In genomic region chr17:7916383-7916677, GRCh38 we compare ENCODE assay signal across 1 cellular context.
TF ChIP-seq lines count a peak whose summit lies in the region.

No MANE protein-coding gene starts in this region.

TF ChIP-seq in WTC11, 78 proteins besides CTCF, POLR2A, EP300 and RAD21 (continued from another document):
- TF ChIP-seq ZNF425 (CRISPR knock-in tag; conservative IDR thresholded peaks at IDR 0.05) (no peak), ZNF423 (CRISPR knock-in tag; IDR thresholded peaks at IDR 0.05) (no peak), ZBTB21 (CRISPR knock-in tag; IDR thresholded peaks at IDR 0.05; ENCODE audit: borderline replicate concordance) (0 out of 2 replicates have a peak, but pooled peaks have one; percentile 1), SMAD4 (CRISPR knock-in tag; IDR thresholded peaks at IDR 0.05) (no peak), NR1H2 (CRISPR knock-in tag; IDR thresholded peaks at IDR 0.05) (no peak), KAT7 (CRISPR knock-in tag; IDR thresholded peaks at IDR 0.05; ENCODE audit: borderline replicate concordance) (no peak), GRHL2 (CRISPR knock-in tag; IDR thresholded peaks at IDR 0.05; ENCODE audit: insufficient replicate concordance, severe bottlenecking) (no peak), MYBL2 (CRISPR knock-in tag; IDR thresholded peaks at IDR 0.05) (no peak), NFYB (CRISPR knock-in tag; conservative IDR thresholded peaks at IDR 0.05; ENCODE audit: low read depth) (no peak), TCF7 (CRISPR knock-in tag; IDR thresholded peaks at IDR 0.05; ENCODE audit: low read depth) (0 out of 2 replicates have a peak, but pooled peaks have one; percentile 9), FOXJ3 (CRISPR knock-in tag; IDR thresholded peaks at IDR 0.05; ENCODE audit: borderline replicate concordance) (no peak), CREM (CRISPR knock-in tag; IDR thresholded peaks at IDR 0.05) (no peak), ELF4 (CRISPR knock-in tag; IDR thresholded peaks at IDR 0.05; ENCODE audit: low read depth) (no peak), USF2 (CRISPR knock-in tag; IDR thresholded peaks at IDR 0.05) (no peak), ZNF317 (CRISPR knock-in tag; IDR thresholded peaks at IDR 0.05; ENCODE audit: borderline replicate concordance, low read depth) (no peak), JAZF1 (CRISPR knock-in tag; IDR thresholded peaks at IDR 0.05) (no peak), NFATC4 (CRISPR knock-in tag; IDR thresholded peaks at IDR 0.05) (no peak)
- TF ChIP-seq, protein P1, sequence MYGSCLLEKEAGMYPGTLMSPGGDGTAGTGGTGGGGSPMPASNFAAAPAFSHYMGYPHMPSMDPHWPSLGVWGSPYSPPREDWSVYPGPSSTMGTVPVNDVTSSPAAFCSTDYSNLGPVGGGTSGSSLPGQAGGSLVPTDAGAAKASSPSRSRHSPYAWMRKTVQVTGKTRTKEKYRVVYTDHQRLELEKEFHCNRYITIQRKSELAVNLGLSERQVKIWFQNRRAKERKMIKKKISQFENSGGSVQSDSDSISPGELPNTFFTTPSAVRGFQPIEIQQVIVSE (CRISPR knock-in tag; IDR thresholded peaks at IDR 0.05; ENCODE audit: borderline replicate concordance), result no peak
- TF ChIP-seq, protein P2, sequence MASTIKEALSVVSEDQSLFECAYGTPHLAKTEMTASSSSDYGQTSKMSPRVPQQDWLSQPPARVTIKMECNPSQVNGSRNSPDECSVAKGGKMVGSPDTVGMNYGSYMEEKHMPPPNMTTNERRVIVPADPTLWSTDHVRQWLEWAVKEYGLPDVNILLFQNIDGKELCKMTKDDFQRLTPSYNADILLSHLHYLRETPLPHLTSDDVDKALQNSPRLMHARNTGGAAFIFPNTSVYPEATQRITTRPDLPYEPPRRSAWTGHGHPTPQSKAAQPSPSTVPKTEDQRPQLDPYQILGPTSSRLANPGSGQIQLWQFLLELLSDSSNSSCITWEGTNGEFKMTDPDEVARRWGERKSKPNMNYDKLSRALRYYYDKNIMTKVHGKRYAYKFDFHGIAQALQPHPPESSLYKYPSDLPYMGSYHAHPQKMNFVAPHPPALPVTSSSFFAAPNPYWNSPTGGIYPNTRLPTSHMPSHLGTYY (CRISPR knock-in tag; IDR thresholded peaks at IDR 0.05), result no peak
- TF ChIP-seq, protein P3, sequence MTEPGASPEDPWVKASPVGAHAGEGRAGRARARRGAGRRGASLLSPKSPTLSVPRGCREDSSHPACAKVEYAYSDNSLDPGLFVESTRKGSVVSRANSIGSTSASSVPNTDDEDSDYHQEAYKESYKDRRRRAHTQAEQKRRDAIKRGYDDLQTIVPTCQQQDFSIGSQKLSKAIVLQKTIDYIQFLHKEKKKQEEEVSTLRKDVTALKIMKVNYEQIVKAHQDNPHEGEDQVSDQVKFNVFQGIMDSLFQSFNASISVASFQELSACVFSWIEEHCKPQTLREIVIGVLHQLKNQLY (CRISPR knock-in tag; IDR thresholded peaks at IDR 0.05), result no peak
- TF ChIP-seq, protein P4, sequence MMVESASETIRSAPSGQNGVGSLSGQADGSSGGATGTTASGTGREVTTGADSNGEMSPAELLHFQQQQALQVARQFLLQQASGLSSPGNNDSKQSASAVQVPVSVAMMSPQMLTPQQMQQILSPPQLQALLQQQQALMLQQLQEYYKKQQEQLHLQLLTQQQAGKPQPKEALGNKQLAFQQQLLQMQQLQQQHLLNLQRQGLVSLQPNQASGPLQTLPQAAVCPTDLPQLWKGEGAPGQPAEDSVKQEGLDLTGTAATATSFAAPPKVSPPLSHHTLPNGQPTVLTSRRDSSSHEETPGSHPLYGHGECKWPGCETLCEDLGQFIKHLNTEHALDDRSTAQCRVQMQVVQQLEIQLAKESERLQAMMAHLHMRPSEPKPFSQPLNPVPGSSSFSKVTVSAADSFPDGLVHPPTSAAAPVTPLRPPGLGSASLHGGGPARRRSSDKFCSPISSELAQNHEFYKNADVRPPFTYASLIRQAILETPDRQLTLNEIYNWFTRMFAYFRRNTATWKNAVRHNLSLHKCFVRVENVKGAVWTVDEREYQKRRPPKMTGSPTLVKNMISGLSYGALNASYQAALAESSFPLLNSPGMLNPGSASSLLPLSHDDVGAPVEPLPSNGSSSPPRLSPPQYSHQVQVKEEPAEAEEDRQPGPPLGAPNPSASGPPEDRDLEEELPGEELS (CRISPR knock-in tag; IDR thresholded peaks at IDR 0.05), result no peak
